In genomic region chr1:97090725-97091124, GRCh38 we compare ENCODE assay signal across 19 cellular contexts.
DNase-seq lines count a peak whose midpoint lies in the region; ATAC-seq and TF ChIP-seq lines count a peak whose summit lies in the region.
"Had no signal": no experiment of that assay in that cellular context is flagged by ENCODE, and none has a peak within 500 bp of the region (broad histone marks: within the 10 kb centered on the region; RNA-seq: fewer than 3 reads in every experiment).

No MANE protein-coding gene starts in this region.

- H3K9me2 ChIP-seq in SK-N-SH (no peaks in the 10 kb centered on the region), Loucy (replicated peaks; ENCODE audit: low read depth, low read length) (no peaks in the 10 kb centered on the region), hepatocyte (replicated peaks; ENCODE audit: insufficient read depth) (no peaks in the 10 kb centered on the region)

- no peak overlapping the region for H3K4me2 ChIP-seq in SK-N-SH
- H3K4me2 ChIP-seq in Loucy (ENCODE audit: low read depth, low read length, poor library complexity, severe bottlenecking): peak overlapping the region; percentile 46
- peak overlapping the region; percentile 17 for H3K4me2 ChIP-seq in hepatocyte
- H3K4me2 ChIP-seq: A549, GM23338 had no signal

- H4K20me1 ChIP-seq in SK-N-SH (ENCODE audit: insufficient read depth) (no peaks in the 10 kb centered on the region), Loucy (ENCODE audit: insufficient read depth, low read length, poor library complexity, severe bottlenecking) (no peaks in the 10 kb centered on the region), hepatocyte (ENCODE audit: insufficient read depth, poor library complexity, severe bottlenecking) (no peaks in the 10 kb centered on the region)

- H3K27me3 Mint-ChIP-seq in type B pancreatic cell: no peaks in the 10 kb centered on the region
- H3K27me3 Mint-ChIP-seq: CD4-positive, alpha-beta T cell; IgD-negative memory B cell had no signal

- H3K4me3 ChIP-seq in SK-N-SH (ENCODE audit: low read depth in 2 of 2, low read length in 1 of 2) (no peak overlapping the region), Loucy (ENCODE audit: low read length, poor library complexity, severe bottlenecking) (no peak overlapping the region), hepatocyte (no peak overlapping the region), suprapubic skin (no peak overlapping the region)
- H3K4me3 ChIP-seq: A549, GM23338 had no signal

- DNase-seq in SK-N-SH (no peak), hepatocyte (ENCODE audit: low spot score) (no peak), type B pancreatic cell (ENCODE audit: extremely low spot score, unreplicated experiment) (no peak), suprapubic skin (ENCODE audit: low spot score in 2 of 2) (no peak)
- DNase-seq: AML-193; Caco-2; CD4-positive, alpha-beta T cell; H7; HFFc6 had no signal

- H3K79me2 ChIP-seq in SK-N-SH (ENCODE audit: insufficient read depth): no peaks in the 10 kb centered on the region
- no peaks in the 10 kb centered on the region for H3K79me2 ChIP-seq in Loucy (ENCODE audit: insufficient read depth, low read length)
- H3K79me2 ChIP-seq in hepatocyte: no peaks in the 10 kb centered on the region

- H3K4me1 ChIP-seq in SK-N-SH (ENCODE audit: control insufficient read depth in 1 of 2, insufficient read depth in 2 of 2, low read depth in 1 of 2, low read length in 1 of 2) (peaks cover 13 to 37% of the 10 kb centered on the region in 2 experiments), Loucy (ENCODE audit: insufficient read depth, low read length, poor library complexity, severe bottlenecking) (peaks cover 30% of the 10 kb centered on the region), hepatocyte (ENCODE audit: insufficient read depth) (peaks cover 9% of the 10 kb centered on the region), suprapubic skin (peaks cover 2% of the 10 kb centered on the region)

- H2AFZ ChIP-seq in SK-N-SH (ENCODE audit: low read depth) (no peak overlapping the region), Loucy (ENCODE audit: low read length) (no peak overlapping the region), hepatocyte (no peak overlapping the region)
- H2AFZ ChIP-seq: GM23338 had no signal

- no peak for TF ChIP-seq EP300 in SK-N-SH (IDR thresholded peaks at IDR 0.05; ENCODE audit: borderline replicate concordance in 1 of 2, low read depth in 1 of 2, low read length in 1 of 2)
- no peak for TF ChIP-seq EP300 in suprapubic skin (IDR thresholded peaks at IDR 0.05)

- no peaks in the 10 kb centered on the region for H3K36me3 Mint-ChIP-seq in type B pancreatic cell
- H3K36me3 Mint-ChIP-seq: IgD-negative memory B cell had no signal

- H3K27me3 ChIP-seq in SK-N-SH (ENCODE audit: insufficient read depth): no peaks in the 10 kb centered on the region
- no peaks in the 10 kb centered on the region for H3K27me3 ChIP-seq in Loucy (ENCODE audit: insufficient read depth, low read length, poor library complexity, severe bottlenecking)
- H3K27me3 ChIP-seq in hepatocyte: no peaks in the 10 kb centered on the region
- no peaks in the 10 kb centered on the region for H3K27me3 ChIP-seq in suprapubic skin

- no peaks in the 10 kb centered on the region for H3K9me3 ChIP-seq in SK-N-SH
- H3K9me3 ChIP-seq in Loucy (ENCODE audit: insufficient read depth, low read depth, low read length): no peaks in the 10 kb centered on the region
- H3K9me3 ChIP-seq in hepatocyte (ENCODE audit: low read depth): no peaks in the 10 kb centered on the region
- no peaks in the 10 kb centered on the region for H3K9me3 ChIP-seq in suprapubic skin
- H3K9me3 ChIP-seq: A549, Caco-2 had no signal

- TF ChIP-seq RAD21 in SK-N-SH (IDR thresholded peaks at IDR 0.05; ENCODE audit: low read length): no peak

- peak overlapping the region; percentile 95 to 98; a peak in 3 of 4 replicates for H3K27ac ChIP-seq in SK-N-SH (ENCODE audit: low read depth in 2 of 2, low read length in 1 of 2)
- no peak overlapping the region for H3K27ac ChIP-seq in hepatocyte
- no peak overlapping the region for H3K27ac ChIP-seq in suprapubic skin
- H3K27ac ChIP-seq: 22Rv1, A549, C4-2B had no signal

- ATAC-seq in SK-N-SH treated with all-trans-retinoic acid at 6 μM for 48 hours (no peak), GM19023 (IDR thresholded peaks at IDR 0.05; ENCODE audit: unreplicated experiment) (no peak)
- ATAC-seq in activated CD4-positive, CD25-positive, alpha-beta regulatory T cell treated with anti-CD3 and anti-CD28 coated beads, Interleukin-2, amount 50 U/mL, for 24 hours: no peak
- ATAC-seq: A549, GM23338, HCT116 had no signal

- H3K9ac ChIP-seq in SK-N-SH (no peak overlapping the region), Loucy (ENCODE audit: low read depth, low read length, poor library complexity, severe bottlenecking) (peak overlapping the region; percentile 40)

- H3K36me3 ChIP-seq in SK-N-SH (replicated peaks in 1 of 2; ENCODE audit: control insufficient read depth in 1 of 2, insufficient read depth in 2 of 2, low read length in 1 of 2) (peaks cover 0 to 4% of the 10 kb centered on the region in 2 experiments), Loucy (ENCODE audit: insufficient read depth, low read length) (no peaks in the 10 kb centered on the region), hepatocyte (replicated peaks; ENCODE audit: insufficient read depth, low read depth) (no peaks in the 10 kb centered on the region), suprapubic skin (no peaks in the 10 kb centered on the region)

- peaks cover 11% of the 10 kb centered on the region for H3K4me1 Mint-ChIP-seq in type B pancreatic cell (ENCODE audit: unreplicated experiment)
- H3K4me1 Mint-ChIP-seq: GM23338, IgD-negative memory B cell had no signal

- CTCF ChIA-PET in SK-N-SH (lab: Yijun Ruan, JAX): interaction anchor here (1.2 to 2.1 kb wide), 2 partner anchors 10 to 29 kb away, joined by 3 to 8 read pairs; no protein-coding TSS in a partner anchor

- no peaks in the 10 kb centered on the region for H3K9me3 Mint-ChIP-seq in type B pancreatic cell
- H3K9me3 Mint-ChIP-seq: CD4-positive, alpha-beta T cell; GM23338; HFFc6; IgD-negative memory B cell had no signal

- H3F3A ChIP-seq in SK-N-SH (replicated peaks; ENCODE audit: insufficient read depth): peaks cover 27% of the 10 kb centered on the region
- H3F3A ChIP-seq in Loucy (ENCODE audit: low read depth): no peaks in the 10 kb centered on the region; the same call in 1 of the 2 replicates

- no peak overlapping the region for H3K4me3 Mint-ChIP-seq in type B pancreatic cell
- H3K4me3 Mint-ChIP-seq: CD4-positive, alpha-beta T cell; GM23338; HFFc6; IgD-negative memory B cell had no signal

- H3K27ac Mint-ChIP-seq in type B pancreatic cell: peak overlapping the region; percentile 7
- H3K27ac Mint-ChIP-seq: CD4-positive, alpha-beta T cell; GM23338; HFFc6; IgD-negative memory B cell had no signal

- 66% methylated on average over 3 of the region's 3 CpGs for WGBS in SK-N-SH (ENCODE audit: low lambda C conversion rate)
- 94% methylated on average over 3 of the region's 3 CpGs for WGBS in hepatocyte (ENCODE audit: low lambda C conversion rate, missing lambda C conversion rate)
- WGBS in suprapubic skin: 96% methylated on average over 3 of the region's 3 CpGs

- POLR2A ChIA-PET in SK-N-SH (lab: Yijun Ruan, JAX): no interaction called here

- no peak for TF ChIP-seq POLR2A in suprapubic skin (IDR thresholded peaks at IDR 0.05)

- TF ChIP-seq CTCF in SK-N-SH (IDR thresholded peaks at IDR 0.05) (no peak), Loucy (conservative IDR thresholded peaks at IDR 0.05; ENCODE audit: low read length) (no peak), hepatocyte (IDR thresholded peaks at IDR 0.05; ENCODE audit: poor library complexity) (no peak), type B pancreatic cell (conservative IDR thresholded peaks at IDR 0.05) (no peak), suprapubic skin (IDR thresholded peaks at IDR 0.05) (no peak)

TF ChIP-seq in SK-N-SH, 30 proteins besides CTCF, POLR2A, EP300 and RAD21 (continues in another document):
- TF ChIP-seq FOXJ3 (CRISPR knock-in tag; IDR thresholded peaks at IDR 0.05) (no peak), POLR2AphosphoS5 (IDR thresholded peaks at IDR 0.05; ENCODE audit: low read depth, low read length) (no peak), TAF1 (IDR thresholded peaks at IDR 0.05; ENCODE audit: borderline replicate concordance, low read depth, low read length) (no peak), USF2 (IDR thresholded peaks at IDR 0.05; ENCODE audit: borderline replicate concordance, low read depth, low read length) (no peak)

TF ChIP-seq in SK-N-SH treated with all-trans-retinoic acid at 6 μM for 48 hours, 23 proteins besides CTCF, POLR2A, EP300 and RAD21 (continues in another document):
- no peak for TF ChIP-seq BACH2 (CRISPR knock-in tag; IDR thresholded peaks at IDR 0.05; ENCODE audit: borderline replicate concordance)
- TF ChIP-seq, protein P1, sequence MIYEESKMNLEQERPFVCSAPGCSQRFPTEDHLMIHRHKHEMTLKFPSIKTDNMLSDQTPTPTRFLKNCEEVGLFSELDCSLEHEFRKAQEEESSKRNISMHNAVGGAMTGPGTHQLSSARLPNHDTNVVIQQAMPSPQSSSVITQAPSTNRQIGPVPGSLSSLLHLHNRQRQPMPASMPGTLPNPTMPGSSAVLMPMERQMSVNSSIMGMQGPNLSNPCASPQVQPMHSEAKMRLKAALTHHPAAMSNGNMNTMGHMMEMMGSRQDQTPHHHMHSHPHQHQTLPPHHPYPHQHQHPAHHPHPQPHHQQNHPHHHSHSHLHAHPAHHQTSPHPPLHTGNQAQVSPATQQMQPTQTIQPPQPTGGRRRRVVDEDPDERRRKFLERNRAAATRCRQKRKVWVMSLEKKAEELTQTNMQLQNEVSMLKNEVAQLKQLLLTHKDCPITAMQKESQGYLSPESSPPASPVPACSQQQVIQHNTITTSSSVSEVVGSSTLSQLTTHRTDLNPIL (CRISPR knock-in tag; IDR thresholded peaks at IDR 0.05; ENCODE audit: low read depth): no peak
- TF ChIP-seq, protein P2, sequence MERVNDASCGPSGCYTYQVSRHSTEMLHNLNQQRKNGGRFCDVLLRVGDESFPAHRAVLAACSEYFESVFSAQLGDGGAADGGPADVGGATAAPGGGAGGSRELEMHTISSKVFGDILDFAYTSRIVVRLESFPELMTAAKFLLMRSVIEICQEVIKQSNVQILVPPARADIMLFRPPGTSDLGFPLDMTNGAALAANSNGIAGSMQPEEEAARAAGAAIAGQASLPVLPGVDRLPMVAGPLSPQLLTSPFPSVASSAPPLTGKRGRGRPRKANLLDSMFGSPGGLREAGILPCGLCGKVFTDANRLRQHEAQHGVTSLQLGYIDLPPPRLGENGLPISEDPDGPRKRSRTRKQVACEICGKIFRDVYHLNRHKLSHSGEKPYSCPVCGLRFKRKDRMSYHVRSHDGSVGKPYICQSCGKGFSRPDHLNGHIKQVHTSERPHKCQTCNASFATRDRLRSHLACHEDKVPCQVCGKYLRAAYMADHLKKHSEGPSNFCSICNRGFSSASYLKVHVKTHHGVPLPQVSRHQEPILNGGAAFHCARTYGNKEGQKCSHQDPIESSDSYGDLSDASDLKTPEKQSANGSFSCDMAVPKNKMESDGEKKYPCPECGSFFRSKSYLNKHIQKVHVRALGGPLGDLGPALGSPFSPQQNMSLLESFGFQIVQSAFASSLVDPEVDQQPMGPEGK (CRISPR knock-in tag; IDR thresholded peaks at IDR 0.05; ENCODE audit: borderline replicate concordance): no peak
- no peak for TF ChIP-seq GLIS3 (CRISPR knock-in tag; IDR thresholded peaks at IDR 0.05)

Comparison
In these comparisons a context has a peak if more than half of its experiments do, and no peak if none do; other contexts are left out.
1. H3K27ac ChIP-seq: peak in SK-N-SH (2 of 2); none in hepatocyte (single experiment) and suprapubic skin (single experiment).